In the genomic region with DNA sequence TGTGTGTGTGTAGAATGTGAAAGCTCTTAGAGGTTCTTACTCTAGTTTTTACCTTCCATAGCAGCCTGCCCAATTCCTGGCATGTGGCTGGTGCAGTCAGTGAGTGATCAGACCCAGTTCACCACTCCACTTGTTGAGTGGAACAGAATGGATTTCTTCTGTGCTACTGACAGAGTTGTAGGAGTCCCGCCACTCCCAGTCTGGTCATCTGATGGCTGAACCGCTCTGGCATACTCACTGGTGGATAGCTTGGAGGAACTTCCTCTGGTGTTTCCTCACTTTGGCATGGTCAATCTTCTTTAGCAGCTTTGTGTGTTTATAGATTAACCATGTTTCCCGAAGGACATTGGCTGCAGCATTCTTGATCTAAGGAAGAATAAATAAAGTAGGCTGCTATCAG, we compare ENCODE assay signal across 9 cellular contexts.
A peak's percentile ranks its signal among the peaks of the same experiment; 100 is the strongest.
DNase-seq lines count a peak whose midpoint lies in the region; ATAC-seq and TF ChIP-seq lines count a peak whose summit lies in the region.
"Had no signal": no experiment of that assay in that cellular context is flagged by ENCODE, and none has a peak within 500 bp of the region (broad histone marks: within the 10 kb centered on the region; RNA-seq: fewer than 3 reads in every experiment).

No MANE protein-coding gene starts in this region.

- H3K9me3 ChIP-seq in psoas muscle, result no peaks in the 10 kb centered on the region
- no peaks in the 10 kb centered on the region for H3K9me3 ChIP-seq in colonic mucosa

- intact Hi-C loops in psoas muscle (cut with DNase I), result no loop called here
- intact Hi-C loops in colonic mucosa (cut with DNase I), result no loop called here

- 76 to 90% (median 83%) methylated on average over 3 of the region's 3 CpGs for WGBS in psoas muscle, 3 donors

- H3K36me3 ChIP-seq in psoas muscle (ENCODE audit: insufficient read depth in 1 of 2, low read depth in 1 of 2) (peaks cover 0 to 36% of the 10 kb centered on the region in 2 donors), colonic mucosa (no peaks in the 10 kb centered on the region)

- H3K27me3 ChIP-seq in psoas muscle (ENCODE audit: insufficient read depth in 3 of 3, low read length in 2 of 3) (no peaks in the 10 kb centered on the region), colonic mucosa (no peaks in the 10 kb centered on the region)

- H3K4me3 ChIP-seq in psoas muscle (no peak overlapping the region), colonic mucosa (no peak overlapping the region)

- H3K9ac ChIP-seq in colonic mucosa (ENCODE audit: low read depth in 2 of 2, low read length in 2 of 2), result no peak overlapping the region

- H3K4me1 ChIP-seq in psoas muscle, result peaks cover 22% of the 10 kb centered on the region
- H3K4me1 ChIP-seq in colonic mucosa, result no peaks in the 10 kb centered on the region

- DNase-seq in NCI-H748 (lab: John Stamatoyannopoulos, UW; ENCODE audit: unreplicated experiment) (peak; percentile 48), NCI-H748 treated with DMSO at 0.1 percent for 48 hours (lab: John Stamatoyannopoulos, UW) (no peak), NCI-H69 (lab: John Stamatoyannopoulos, UW) (peak; percentile 14), dermis blood vessel endothelial cell (peak; percentile 19), psoas muscle (no peak), colonic mucosa (no peak), OCI-M2 (lab: John Stamatoyannopoulos, UW; ENCODE audit: unreplicated experiment) (no peak)
- no peak for DNase-seq in activated CD4-positive, CD25-positive, alpha-beta regulatory T cell (lab: John Stamatoyannopoulos, UW)
- DNase-seq: effector CD4-positive, alpha-beta T cell had no signal

- no peak for TF ChIP-seq CTCF in psoas muscle (IDR thresholded peaks at IDR 0.05)
- no peak for TF ChIP-seq CTCF in colonic mucosa (IDR thresholded peaks at IDR 0.05)

- H3K27ac ChIP-seq in psoas muscle (peak overlapping the region; percentile 75), colonic mucosa (no peak overlapping the region)

- peak; percentile 30 to 67 (median 54) for ATAC-seq in psoas muscle

Comparison
In these comparisons a context has a peak if more than half of its experiments do, and no peak if none do; other contexts are left out.
1. DNase-seq: peak in NCI-H748 (single experiment), NCI-H69 (single experiment) and dermis blood vessel endothelial cell (single experiment); none in NCI-H748 treated with DMSO at 0.1 percent for 48 hours (single experiment), psoas muscle (0 of 2), colonic mucosa (single experiment), OCI-M2 (single experiment) and activated CD4-positive, CD25-positive, alpha-beta regulatory T cell (0 of 4).